In the genomic region with DNA sequence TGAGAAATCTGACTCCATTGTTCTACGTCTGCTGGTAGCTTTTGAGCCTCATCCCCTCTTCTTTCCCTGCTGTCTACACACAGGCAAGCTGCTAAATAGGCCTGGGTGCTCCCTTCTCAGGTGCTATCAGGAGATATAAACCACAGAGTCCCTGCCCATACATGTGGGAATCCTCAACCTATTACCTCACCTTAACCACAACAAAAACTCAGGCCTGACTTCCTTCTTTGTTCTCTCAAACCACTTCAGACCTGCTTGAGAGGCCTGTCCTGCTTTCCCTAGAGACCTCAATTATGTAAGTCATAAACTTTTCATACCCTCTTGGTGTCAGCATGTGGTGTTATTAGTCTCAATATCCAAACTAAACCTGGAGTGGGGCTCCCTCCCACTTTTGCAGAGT, we compare ENCODE assay signal across 20 cellular contexts.
A peak's percentile ranks its signal among the peaks of the same experiment; 100 is the strongest.
DNase-seq lines count a peak whose midpoint lies in the region; ATAC-seq, FAIRE-seq and TF ChIP-seq lines count a peak whose summit lies in the region.
"Had no signal": no experiment of that assay in that cellular context is flagged by ENCODE, and none has a peak within 500 bp of the region (broad histone marks: within the 10 kb centered on the region; RNA-seq: fewer than 3 reads in every experiment).

No MANE protein-coding gene starts in this region.

- H3K36me3 Mint-ChIP-seq in naive thymus-derived CD8-positive, alpha-beta T cell: no peaks in the 10 kb centered on the region
- H3K36me3 Mint-ChIP-seq: CD4-positive, CD25-positive, alpha-beta regulatory T cell; stimulated activated effector memory CD8-positive, alpha-beta T cell treated with anti-CD3 and anti-CD28 coated beads, Interleukin-12 subunit alpha, Interleukin-12 subunit beta, amount 100 ng/mL, for 72 hours had no signal

- ATAC-seq in naive thymus-derived CD8-positive, alpha-beta T cell: no peak
- ATAC-seq: activated CD8-positive, alpha-beta T cell treated with anti-CD3 and anti-CD28 coated beads, Interleukin-2, amount 10 ng/mL, durations not matched to agents 7 days and 5 days; SK-N-SH treated with all-trans-retinoic acid at 6 μM for 48 hours; stimulated activated effector memory CD8-positive, alpha-beta T cell treated with anti-CD3 and anti-CD28 coated beads, Interleukin-12 subunit alpha, Interleukin-12 subunit beta, amount 100 ng/mL, for 72 hours had no signal

- H2AFZ ChIP-seq in OCI-LY7 (ENCODE audit: low read length): no peak overlapping the region
- H2AFZ ChIP-seq: hepatocyte had no signal

- FAIRE-seq in urothelium cell line (lab: Jason Lieb, UNC): peak; percentile 96
- FAIRE-seq: A204.1 had no signal

- H3K4me3 Mint-ChIP-seq in naive thymus-derived CD8-positive, alpha-beta T cell: no peak overlapping the region
- H3K4me3 Mint-ChIP-seq: activated CD8-positive, alpha-beta T cell treated with anti-CD3 and anti-CD28 coated beads, Interleukin-2, amount 10 ng/mL, durations not matched to agents 7 days and 5 days; CD4-positive, CD25-positive, alpha-beta regulatory T cell; stimulated activated effector memory CD8-positive, alpha-beta T cell treated with anti-CD3 and anti-CD28 coated beads, Interleukin-12 subunit alpha, Interleukin-12 subunit beta, amount 100 ng/mL, for 72 hours had no signal

- no peak for TF ChIP-seq CTCF in OCI-LY7 (conservative IDR thresholded peaks at IDR 0.05; ENCODE audit: low read length)

- no peak overlapping the region for H3K4me3 ChIP-seq in OCI-LY7 (ENCODE audit: low read depth, low read length, poor library complexity, severe bottlenecking)
- H3K4me3 ChIP-seq: esophagus muscularis mucosa, hepatocyte, transverse colon had no signal

- H3K9me3 Mint-ChIP-seq in naive thymus-derived CD8-positive, alpha-beta T cell: peaks cover 0 to 6% (median 0%) of the 10 kb centered on the region in 9 donors
- H3K9me3 Mint-ChIP-seq: activated T-helper 2 cell treated with anti-CD3 and anti-CD28 coated beads, Interferon-gamma antibody, Interleukin-2, Interleukin-4, amounts not matched to agents 10 μg/mL and 5 μg/mL and 100 μg/mL, durations not matched to agents 14 hours and 24 hours and 36 hours had no signal

- H3K27me3 Mint-ChIP-seq in naive thymus-derived CD8-positive, alpha-beta T cell: peaks cover 0 to 8% (median 3%) of the 10 kb centered on the region in 5 donors
- H3K27me3 Mint-ChIP-seq: CD4-positive, CD25-positive, alpha-beta regulatory T cell had no signal

- BruUV-seq in OCI-LY7 (replicated peaks; lab: Mats Ljungman, UMichigan): no TSS peak

- intact Hi-C loops in OCI-LY7 (cut with micrococcal nuclease; ENCODE audit: unreplicated experiment): no loop called here

- POLR2A ChIA-PET in naive thymus-derived CD8-positive, alpha-beta T cell (lab: Charles Lee): no interaction called here
- POLR2A ChIA-PET in OCI-LY7 (lab: Charles Lee): no interaction called here

- H3K4me1 ChIP-seq in OCI-LY7 (ENCODE audit: insufficient read depth, low read length, poor library complexity, severe bottlenecking): no peaks in the 10 kb centered on the region
- H3K4me1 ChIP-seq: esophagus muscularis mucosa, transverse colon had no signal

- CTCF ChIA-PET in OCI-LY7 (lab: Charles Lee; ENCODE audit: unreplicated experiment): no interaction called here

- no peaks in the 10 kb centered on the region for H3K9me3 ChIP-seq in OCI-LY7 (ENCODE audit: low read length)
- H3K9me3 ChIP-seq: esophagus muscularis mucosa, neutrophil, transverse colon had no signal

- H3K27ac Mint-ChIP-seq in naive thymus-derived CD8-positive, alpha-beta T cell: no peak overlapping the region
- H3K27ac Mint-ChIP-seq: activated CD8-positive, alpha-beta T cell treated with anti-CD3 and anti-CD28 coated beads, Interleukin-2, amount 10 ng/mL, durations not matched to agents 7 days and 5 days; activated T-helper 2 cell treated with anti-CD3 and anti-CD28 coated beads, Interferon-gamma antibody, Interleukin-2, Interleukin-4, amounts not matched to agents 10 μg/mL and 5 μg/mL and 100 μg/mL, durations not matched to agents 14 hours and 24 hours and 36 hours; CD4-positive, CD25-positive, alpha-beta regulatory T cell; stimulated activated effector memory CD8-positive, alpha-beta T cell treated with anti-CD3 and anti-CD28 coated beads, Interleukin-12 subunit alpha, Interleukin-12 subunit beta, amount 100 ng/mL, for 72 hours had no signal

- H3K79me2 ChIP-seq in OCI-LY7 (ENCODE audit: insufficient read depth, low read depth, low read length): no peaks in the 10 kb centered on the region
- H3K79me2 ChIP-seq: hepatocyte had no signal

- no peak overlapping the region for H3K27ac ChIP-seq in OCI-LY7 (ENCODE audit: low read depth, low read length, poor library complexity, severe bottlenecking)
- H3K27ac ChIP-seq: esophagus muscularis mucosa, hepatocyte, neutrophil, transverse colon had no signal

- no peaks in the 10 kb centered on the region for H3K9me2 ChIP-seq in OCI-LY7 (ENCODE audit: insufficient read depth, low read length)

- H3K36me3 ChIP-seq in OCI-LY7 (ENCODE audit: insufficient read depth, low read length): no peaks in the 10 kb centered on the region
- H3K36me3 ChIP-seq: esophagus muscularis mucosa, neutrophil, transverse colon had no signal

- H3K4me2 ChIP-seq in OCI-LY7 (ENCODE audit: low read length): no peak overlapping the region
- H3K4me2 ChIP-seq: hepatocyte had no signal

- DNase-seq in NCI-H2171 treated with DMSO at 0.1 percent for 48 hours (lab: John Stamatoyannopoulos, UW): peak; percentile 49
- no peak for DNase-seq in NCI-H2171 (lab: John Stamatoyannopoulos, UW)
- DNase-seq in NCI-H510A (lab: John Stamatoyannopoulos, UW): peak; percentile 6
- peak; percentile 9 for DNase-seq in iPS-NIHi11 (ENCODE audit: low spot score)
- peak; percentile 94 for DNase-seq in urothelium cell line (ENCODE audit: low spot score)
- DNase-seq in naive thymus-derived CD8-positive, alpha-beta T cell: no peak
- no peak for DNase-seq in OCI-LY7 (ENCODE audit: low spot score)
- no peak for DNase-seq in activated CD4-positive, alpha-beta T cell treated with anti-CD3 and anti-CD28 coated beads, Interleukin-2, amount 50 U/mL, for 4 hours
- DNase-seq: activated CD8-positive, alpha-beta T cell treated with anti-CD3 and anti-CD28 coated beads, Interleukin-2, amount 10 ng/mL, durations not matched to agents 7 days and 5 days; anterior cingulate cortex; CD4-positive, CD25-positive, alpha-beta regulatory T cell; cortex of kidney; transverse colon had no signal

- no peaks in the 10 kb centered on the region for H4K20me1 ChIP-seq in OCI-LY7 (ENCODE audit: insufficient read depth, low read length)

- peaks cover 0 to 4% (median 0%) of the 10 kb centered on the region in 4 donors for H3K4me1 Mint-ChIP-seq in naive thymus-derived CD8-positive, alpha-beta T cell
- H3K4me1 Mint-ChIP-seq: CD4-positive, CD25-positive, alpha-beta regulatory T cell; stimulated activated effector memory CD8-positive, alpha-beta T cell treated with anti-CD3 and anti-CD28 coated beads, Interleukin-12 subunit alpha, Interleukin-12 subunit beta, amount 100 ng/mL, for 72 hours had no signal

Comparison
In these comparisons a context has a peak if more than half of its experiments do, and no peak if none do; other contexts are left out.
1. DNase-seq: peak in NCI-H2171 treated with DMSO at 0.1 percent for 48 hours (single experiment), NCI-H510A (single experiment), iPS-NIHi11 (single experiment) and urothelium cell line (single experiment); none in NCI-H2171 (single experiment), naive thymus-derived CD8-positive, alpha-beta T cell (0 of 10), OCI-LY7 (single experiment) and activated CD4-positive, alpha-beta T cell treated with anti-CD3 and anti-CD28 coated beads, Interleukin-2, amount 50 U/mL, for 4 hours (0 of 2).